ENCODE assay signal across 26 cellular contexts in genomic region chr10:11007661-11008060, GRCh38. TPM values are rescaled to one million over a fixed set of nuclear protein-coding genes. Genes with fewer than 3 reads are reported as not detected.
DNase-seq lines count a peak whose midpoint lies in the region; ATAC-seq and TF ChIP-seq lines count a peak whose summit lies in the region.
"Had no signal": no experiment of that assay in that cellular context is flagged by ENCODE, and none has a peak within 500 bp of the region (broad histone marks: within the 10 kb centered on the region; RNA-seq: fewer than 3 reads in every experiment).

No MANE protein-coding gene starts in this region.

- intact Hi-C loops in right cardiac atrium (cut with DNase I): no loop called here
- intact Hi-C loops in left ventricle myocardium superior (cut with micrococcal nuclease): no loop called here

- TF ChIP-seq EP300 in tibial nerve (IDR thresholded peaks at IDR 0.05): peak in 1 of 2 donors; percentile 49

- H3K4me3 Mint-ChIP-seq in neural crest cell: peak overlapping the region; percentile 71
- H3K4me3 Mint-ChIP-seq: CD14-positive monocyte; CD8-positive, alpha-beta memory T cell; IgD-negative memory B cell had no signal

- peaks cover 2% of the 10 kb centered on the region for H3K36me3 Mint-ChIP-seq in neural crest cell (ENCODE audit: low read depth)
- H3K36me3 Mint-ChIP-seq: CD14-positive monocyte; CD8-positive, alpha-beta memory T cell; IgD-negative memory B cell had no signal

- no peaks in the 10 kb centered on the region for H3K4me1 ChIP-seq in right cardiac atrium (ENCODE audit: control insufficient read depth, insufficient read depth, low read length)
- peaks cover 0 to 29% (median 0%) of the 10 kb centered on the region in 4 donors for H3K4me1 ChIP-seq in tibial nerve
- H3K4me1 ChIP-seq: BE2C had no signal

- 86% methylated on average over 14 of the region's 14 CpGs for WGBS in right cardiac atrium
- WGBS in tibial nerve, 2 donors: 47 to 52% methylated on average over 14 of the region's 14 CpGs

- H3K4me3 ChIP-seq in right cardiac atrium (ENCODE audit: low read length) (peak overlapping the region; percentile 16), tibial nerve (peak overlapping the region in 3 of 4 donors; percentile 9 to 46 (median 20)), MG63 (no peak overlapping the region)

- H3K27me3 ChIP-seq in right cardiac atrium (ENCODE audit: control insufficient read depth, insufficient read depth) (no peaks in the 10 kb centered on the region), tibial nerve (no peaks in the 10 kb centered on the region), MG63 (no peaks in the 10 kb centered on the region)
- H3K27me3 ChIP-seq: BE2C had no signal

- H3K9me3 ChIP-seq in right cardiac atrium (ENCODE audit: control insufficient read depth, low read length): no peaks in the 10 kb centered on the region
- H3K9me3 ChIP-seq in tibial nerve: no peaks in the 10 kb centered on the region
- H3K9me3 ChIP-seq in MG63: no peaks in the 10 kb centered on the region
- H3K9me3 ChIP-seq: BE2C had no signal

- no peak overlapping the region for H3K27ac Mint-ChIP-seq in neural crest cell (ENCODE audit: unreplicated experiment)
- H3K27ac Mint-ChIP-seq: CD14-positive monocyte; CD8-positive, alpha-beta memory T cell; IgD-negative memory B cell had no signal

- TF ChIP-seq CTCF in neural crest cell (conservative IDR thresholded peaks at IDR 0.05): no peak
- no peak for TF ChIP-seq CTCF in tibial nerve (IDR thresholded peaks at IDR 0.05)

- ATAC-seq in right cardiac atrium: no peak
- ATAC-seq in left ventricle myocardium superior: no peak
- no peak for ATAC-seq in GM19397 (IDR thresholded peaks at IDR 0.05; ENCODE audit: unreplicated experiment)
- ATAC-seq: Panc1 had no signal

- H3K36me3 ChIP-seq in tibial nerve: no peaks in the 10 kb centered on the region
- H3K36me3 ChIP-seq in MG63: no peaks in the 10 kb centered on the region
- H3K36me3 ChIP-seq: BE2C had no signal

- H3K27me3 Mint-ChIP-seq in neural crest cell (ENCODE audit: low read depth): no peaks in the 10 kb centered on the region

- H3K27ac ChIP-seq in right cardiac atrium (ENCODE audit: low read length): no peak overlapping the region
- peak overlapping the region; percentile 73 to 98 (median 89) for H3K27ac ChIP-seq in tibial nerve
- H3K27ac ChIP-seq: 22Rv1, HL-60, KMS-11, RWPE1 had no signal

- DNase-seq in right cardiac atrium (no peak), left ventricle myocardium superior (no peak), inferior parietal cortex (ENCODE audit: extremely low spot score) (peak; percentile 43), neural crest cell (ENCODE audit: low read depth, low spot score) (no peak), tibial nerve (ENCODE audit: low spot score in 2 of 2) (no peak), MG63 (no peak)
- no peak for DNase-seq in stimulated activated CD4-positive, alpha-beta T cell treated with anti-CD3 and anti-CD28 coated beads, Interleukin-12 subunit alpha, Interleukin-12 subunit beta, amount 100 ng/mL, for 4 hours
- DNase-seq: ACHN; BE2C; CD8-positive, alpha-beta memory T cell; DMS79 treated with DMSO at 0.1 percent for 48 hours; NCI-H1048; NCI-H1417 treated with DMSO at 0.1 percent for 48 hours; NCI-H1694 treated with DMSO at 0.1 percent for 48 hours; NCI-H2081; NCI-H2227 treated with DMSO at 0.1 percent for 48 hours; NCI-H69; SHP77 had no signal

- H3K9me3 Mint-ChIP-seq in neural crest cell: no peaks in the 10 kb centered on the region
- H3K9me3 Mint-ChIP-seq: CD8-positive, alpha-beta memory T cell had no signal

- peaks cover 81% of the 10 kb centered on the region for H3K4me1 Mint-ChIP-seq in neural crest cell

- no peak for TF ChIP-seq POLR2A in tibial nerve (IDR thresholded peaks at IDR 0.05)

RNA-seq across cellular contexts. Expression of gene CELF2, which starts 10.0 kb away (rescaled TPM):
- total RNA-seq in right cardiac atrium: 10 to 100 TPM; 73.7 to 87.0 (median 81.1) TPM
- 19.4 TPM for polyA plus RNA-seq in right cardiac atrium
- total RNA-seq in left ventricle myocardium superior: 68.3 TPM
- 77.6 and 82.8 TPM in 2 replicates for total RNA-seq in neural crest cell
- 100 to 1,000 TPM; 106 to 127 (median 120) TPM for total RNA-seq in tibial nerve
- 1.5 and 9.7 TPM in 2 replicates for total RNA-seq in MG63 (2014; rRNA removed; shearing (Covaris generic); ENCODE audit: low replicate concordance)
